1 cellular context compared by ENCODE assay signal in the genomic region with DNA sequence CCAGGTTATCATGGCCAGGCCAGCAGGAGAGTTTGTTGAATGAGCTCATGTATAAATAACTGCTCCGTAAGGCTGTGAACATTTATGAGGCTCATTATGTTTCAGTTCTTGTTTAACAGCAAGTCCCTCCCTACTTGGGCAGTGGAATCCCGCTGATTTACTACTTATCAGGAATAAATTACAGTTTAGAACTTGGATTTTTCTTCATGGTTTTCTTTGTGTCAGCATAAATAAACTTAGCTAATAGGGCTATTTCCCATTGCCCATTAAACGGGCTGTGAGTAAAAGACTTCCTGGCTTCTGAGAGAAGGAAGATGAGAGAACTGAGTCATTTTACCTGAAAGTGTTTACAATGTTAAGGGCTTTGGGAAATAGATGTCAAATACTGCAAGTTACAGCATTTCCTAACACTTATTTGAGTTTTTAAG.
TF ChIP-seq lines count a peak whose summit lies in the region.

No MANE protein-coding gene starts in this region.

TF ChIP-seq in HEK293, 187 proteins besides CTCF, POLR2A, EP300 and RAD21 (continued from another document and continues in another):
- TF ChIP-seq, protein P1, sequence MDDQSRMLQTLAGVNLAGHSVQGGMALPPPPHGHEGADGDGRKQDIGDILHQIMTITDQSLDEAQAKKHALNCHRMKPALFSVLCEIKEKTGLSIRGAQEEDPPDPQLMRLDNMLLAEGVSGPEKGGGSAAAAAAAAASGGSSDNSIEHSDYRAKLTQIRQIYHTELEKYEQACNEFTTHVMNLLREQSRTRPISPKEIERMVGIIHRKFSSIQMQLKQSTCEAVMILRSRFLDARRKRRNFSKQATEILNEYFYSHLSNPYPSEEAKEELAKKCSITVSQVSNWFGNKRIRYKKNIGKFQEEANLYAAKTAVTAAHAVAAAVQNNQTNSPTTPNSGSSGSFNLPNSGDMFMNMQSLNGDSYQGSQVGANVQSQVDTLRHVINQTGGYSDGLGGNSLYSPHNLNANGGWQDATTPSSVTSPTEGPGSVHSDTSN (CRISPR knock-in tag; IDR thresholded peaks at IDR 0.05) = no peak
- TF ChIP-seq ZNF777 (tag by site-specific recombination; IDR thresholded peaks at IDR 0.05; ENCODE audit: borderline replicate concordance) = no peak
- TF ChIP-seq ZNF658 (tag by site-specific recombination; IDR thresholded peaks at IDR 0.05) = no peak
- no peak for TF ChIP-seq HOXA7 (CRISPR knock-in tag; IDR thresholded peaks at IDR 0.05; ENCODE audit: borderline replicate concordance)
- TF ChIP-seq, protein P2, sequence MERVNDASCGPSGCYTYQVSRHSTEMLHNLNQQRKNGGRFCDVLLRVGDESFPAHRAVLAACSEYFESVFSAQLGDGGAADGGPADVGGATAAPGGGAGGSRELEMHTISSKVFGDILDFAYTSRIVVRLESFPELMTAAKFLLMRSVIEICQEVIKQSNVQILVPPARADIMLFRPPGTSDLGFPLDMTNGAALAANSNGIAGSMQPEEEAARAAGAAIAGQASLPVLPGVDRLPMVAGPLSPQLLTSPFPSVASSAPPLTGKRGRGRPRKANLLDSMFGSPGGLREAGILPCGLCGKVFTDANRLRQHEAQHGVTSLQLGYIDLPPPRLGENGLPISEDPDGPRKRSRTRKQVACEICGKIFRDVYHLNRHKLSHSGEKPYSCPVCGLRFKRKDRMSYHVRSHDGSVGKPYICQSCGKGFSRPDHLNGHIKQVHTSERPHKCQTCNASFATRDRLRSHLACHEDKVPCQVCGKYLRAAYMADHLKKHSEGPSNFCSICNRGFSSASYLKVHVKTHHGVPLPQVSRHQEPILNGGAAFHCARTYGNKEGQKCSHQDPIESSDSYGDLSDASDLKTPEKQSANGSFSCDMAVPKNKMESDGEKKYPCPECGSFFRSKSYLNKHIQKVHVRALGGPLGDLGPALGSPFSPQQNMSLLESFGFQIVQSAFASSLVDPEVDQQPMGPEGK (tag by site-specific recombination; IDR thresholded peaks at IDR 0.05) = peak; percentile 47; the same call in 1 of the 2 replicates
- no peak for TF ChIP-seq ZNF768 (tag by site-specific recombination; IDR thresholded peaks at IDR 0.05)
- TF ChIP-seq ZNF600 (tag by site-specific recombination; IDR thresholded peaks at IDR 0.05) = no peak
- TF ChIP-seq KLF8 (tag by site-specific recombination; IDR thresholded peaks at IDR 0.05) = peak; percentile 58
- TF ChIP-seq MYNN (tag by site-specific recombination; IDR thresholded peaks at IDR 0.05; ENCODE audit: borderline replicate concordance) = no peak
- TF ChIP-seq HOXD13 (CRISPR knock-in tag; IDR thresholded peaks at IDR 0.05; ENCODE audit: borderline replicate concordance) = peak; percentile 96
- no peak for TF ChIP-seq ZBTB7A (tag by site-specific recombination; IDR thresholded peaks at IDR 0.05; ENCODE audit: low read depth)
- TF ChIP-seq ZNF174 (tag by site-specific recombination; IDR thresholded peaks at IDR 0.05) = no peak
- TF ChIP-seq ZNF175 (tag by site-specific recombination; IDR thresholded peaks at IDR 0.05) = no peak
- peak; percentile 68; the same call in 1 of the 2 replicates for TF ChIP-seq TRIM28 (IDR thresholded peaks at IDR 0.05; ENCODE audit: borderline replicate concordance, low read length)
- TF ChIP-seq ZNF629 (tag by site-specific recombination; IDR thresholded peaks at IDR 0.05) = peak; percentile 81
- TF ChIP-seq ZNF324 (tag by site-specific recombination; IDR thresholded peaks at IDR 0.05) = no peak; the same call in 1 of the 2 replicates
- TF ChIP-seq, protein P3, sequence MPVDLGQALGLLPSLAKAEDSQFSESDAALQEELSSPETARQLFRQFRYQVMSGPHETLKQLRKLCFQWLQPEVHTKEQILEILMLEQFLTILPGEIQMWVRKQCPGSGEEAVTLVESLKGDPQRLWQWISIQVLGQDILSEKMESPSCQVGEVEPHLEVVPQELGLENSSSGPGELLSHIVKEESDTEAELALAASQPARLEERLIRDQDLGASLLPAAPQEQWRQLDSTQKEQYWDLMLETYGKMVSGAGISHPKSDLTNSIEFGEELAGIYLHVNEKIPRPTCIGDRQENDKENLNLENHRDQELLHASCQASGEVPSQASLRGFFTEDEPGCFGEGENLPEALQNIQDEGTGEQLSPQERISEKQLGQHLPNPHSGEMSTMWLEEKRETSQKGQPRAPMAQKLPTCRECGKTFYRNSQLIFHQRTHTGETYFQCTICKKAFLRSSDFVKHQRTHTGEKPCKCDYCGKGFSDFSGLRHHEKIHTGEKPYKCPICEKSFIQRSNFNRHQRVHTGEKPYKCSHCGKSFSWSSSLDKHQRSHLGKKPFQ (tag by site-specific recombination; IDR thresholded peaks at IDR 0.05) = peak; percentile 67; the same call in 1 of the 2 replicates
- TF ChIP-seq, protein P4, sequence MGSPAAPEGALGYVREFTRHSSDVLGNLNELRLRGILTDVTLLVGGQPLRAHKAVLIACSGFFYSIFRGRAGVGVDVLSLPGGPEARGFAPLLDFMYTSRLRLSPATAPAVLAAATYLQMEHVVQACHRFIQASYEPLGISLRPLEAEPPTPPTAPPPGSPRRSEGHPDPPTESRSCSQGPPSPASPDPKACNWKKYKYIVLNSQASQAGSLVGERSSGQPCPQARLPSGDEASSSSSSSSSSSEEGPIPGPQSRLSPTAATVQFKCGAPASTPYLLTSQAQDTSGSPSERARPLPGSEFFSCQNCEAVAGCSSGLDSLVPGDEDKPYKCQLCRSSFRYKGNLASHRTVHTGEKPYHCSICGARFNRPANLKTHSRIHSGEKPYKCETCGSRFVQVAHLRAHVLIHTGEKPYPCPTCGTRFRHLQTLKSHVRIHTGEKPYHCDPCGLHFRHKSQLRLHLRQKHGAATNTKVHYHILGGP (tag by site-specific recombination; IDR thresholded peaks at IDR 0.05) = peak; percentile 58; the same call in 1 of the 2 replicates
- peak; percentile 35; the same call in 1 of the 2 replicates for TF ChIP-seq ZNF423 (tag by site-specific recombination; IDR thresholded peaks at IDR 0.05)
- no peak for TF ChIP-seq ZNF707 (tag by site-specific recombination; IDR thresholded peaks at IDR 0.05)
- TF ChIP-seq, protein P5, sequence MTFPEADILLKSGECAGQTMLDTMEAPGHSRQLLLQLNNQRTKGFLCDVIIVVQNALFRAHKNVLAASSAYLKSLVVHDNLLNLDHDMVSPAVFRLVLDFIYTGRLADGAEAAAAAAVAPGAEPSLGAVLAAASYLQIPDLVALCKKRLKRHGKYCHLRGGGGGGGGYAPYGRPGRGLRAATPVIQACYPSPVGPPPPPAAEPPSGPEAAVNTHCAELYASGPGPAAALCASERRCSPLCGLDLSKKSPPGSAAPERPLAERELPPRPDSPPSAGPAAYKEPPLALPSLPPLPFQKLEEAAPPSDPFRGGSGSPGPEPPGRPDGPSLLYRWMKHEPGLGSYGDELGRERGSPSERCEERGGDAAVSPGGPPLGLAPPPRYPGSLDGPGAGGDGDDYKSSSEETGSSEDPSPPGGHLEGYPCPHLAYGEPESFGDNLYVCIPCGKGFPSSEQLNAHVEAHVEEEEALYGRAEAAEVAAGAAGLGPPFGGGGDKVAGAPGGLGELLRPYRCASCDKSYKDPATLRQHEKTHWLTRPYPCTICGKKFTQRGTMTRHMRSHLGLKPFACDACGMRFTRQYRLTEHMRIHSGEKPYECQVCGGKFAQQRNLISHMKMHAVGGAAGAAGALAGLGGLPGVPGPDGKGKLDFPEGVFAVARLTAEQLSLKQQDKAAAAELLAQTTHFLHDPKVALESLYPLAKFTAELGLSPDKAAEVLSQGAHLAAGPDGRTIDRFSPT (tag by site-specific recombination; IDR thresholded peaks at IDR 0.05) = peak; percentile 88
- no peak for TF ChIP-seq ZNF157 (tag by site-specific recombination; IDR thresholded peaks at IDR 0.05)
- TF ChIP-seq, protein P6, sequence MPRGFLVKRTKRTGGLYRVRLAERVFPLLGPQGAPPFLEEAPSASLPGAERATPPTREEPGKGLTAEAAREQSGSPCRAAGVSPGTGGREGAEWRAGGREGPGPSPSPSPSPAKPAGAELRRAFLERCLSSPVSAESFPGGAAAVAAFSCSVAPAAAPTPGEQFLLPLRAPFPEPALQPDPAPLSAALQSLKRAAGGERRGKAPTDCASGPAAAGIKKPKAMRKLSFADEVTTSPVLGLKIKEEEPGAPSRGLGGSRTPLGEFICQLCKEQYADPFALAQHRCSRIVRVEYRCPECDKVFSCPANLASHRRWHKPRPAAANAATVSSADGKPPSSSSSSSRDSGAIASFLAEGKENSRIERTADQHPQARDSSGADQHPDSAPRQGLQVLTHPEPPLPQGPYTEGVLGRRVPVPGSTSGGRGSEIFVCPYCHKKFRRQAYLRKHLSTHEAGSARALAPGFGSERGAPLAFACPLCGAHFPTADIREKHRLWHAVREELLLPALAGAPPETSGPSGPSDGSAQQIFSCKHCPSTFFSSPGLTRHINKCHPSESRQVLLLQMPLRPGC (tag by site-specific recombination; IDR thresholded peaks at IDR 0.05) = peak; percentile 88
- TF ChIP-seq ZNF843 (tag by site-specific recombination; IDR thresholded peaks at IDR 0.05) = peak; percentile 98
- peak; percentile 35; the same call in 1 of the 2 replicates for TF ChIP-seq ZFP3 (tag by site-specific recombination; IDR thresholded peaks at IDR 0.05; ENCODE audit: low read depth)
- peak; percentile 25; the same call in 1 of the 2 replicates for TF ChIP-seq ZNF341 (tag by site-specific recombination; IDR thresholded peaks at IDR 0.05; ENCODE audit: low read depth)
- TF ChIP-seq RBAK (tag by site-specific recombination; IDR thresholded peaks at IDR 0.05) = no peak
- no peak for TF ChIP-seq ZFHX2 (tag by site-specific recombination; conservative IDR thresholded peaks at IDR 0.05)
- TF ChIP-seq ZNF426 (tag by site-specific recombination; IDR thresholded peaks at IDR 0.05) = no peak
- TF ChIP-seq ZNF10 (tag by site-specific recombination; IDR thresholded peaks at IDR 0.05) = peak; percentile 71; the same call in 1 of the 2 replicates
- peak; percentile 94 for TF ChIP-seq OVOL3 (tag by site-specific recombination; IDR thresholded peaks at IDR 0.05)
- TF ChIP-seq ZNF266 (tag by site-specific recombination; IDR thresholded peaks at IDR 0.05; ENCODE audit: low read depth) = no peak; the same call in 1 of the 2 replicates
- TF ChIP-seq ZNF529 (tag by site-specific recombination; IDR thresholded peaks at IDR 0.05; ENCODE audit: insufficient replicate concordance) = no peak
- TF ChIP-seq ZSCAN16 (tag by site-specific recombination; IDR thresholded peaks at IDR 0.05) = peak; percentile 66; the same call in 1 of the 2 replicates
- TF ChIP-seq, protein P7, sequence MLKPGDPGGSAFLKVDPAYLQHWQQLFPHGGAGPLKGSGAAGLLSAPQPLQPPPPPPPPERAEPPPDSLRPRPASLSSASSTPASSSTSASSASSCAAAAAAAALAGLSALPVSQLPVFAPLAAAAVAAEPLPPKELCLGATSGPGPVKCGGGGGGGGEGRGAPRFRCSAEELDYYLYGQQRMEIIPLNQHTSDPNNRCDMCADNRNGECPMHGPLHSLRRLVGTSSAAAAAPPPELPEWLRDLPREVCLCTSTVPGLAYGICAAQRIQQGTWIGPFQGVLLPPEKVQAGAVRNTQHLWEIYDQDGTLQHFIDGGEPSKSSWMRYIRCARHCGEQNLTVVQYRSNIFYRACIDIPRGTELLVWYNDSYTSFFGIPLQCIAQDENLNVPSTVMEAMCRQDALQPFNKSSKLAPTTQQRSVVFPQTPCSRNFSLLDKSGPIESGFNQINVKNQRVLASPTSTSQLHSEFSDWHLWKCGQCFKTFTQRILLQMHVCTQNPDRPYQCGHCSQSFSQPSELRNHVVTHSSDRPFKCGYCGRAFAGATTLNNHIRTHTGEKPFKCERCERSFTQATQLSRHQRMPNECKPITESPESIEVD (tag by site-specific recombination; IDR thresholded peaks at IDR 0.05) = peak; percentile 100
- no peak; the same call in 1 of the 2 replicates for TF ChIP-seq ZNF404 (tag by site-specific recombination; IDR thresholded peaks at IDR 0.05)
- peak; percentile 45 for TF ChIP-seq ZNF366 (tag by site-specific recombination; conservative IDR thresholded peaks at IDR 0.05)
- TF ChIP-seq, protein P8, sequence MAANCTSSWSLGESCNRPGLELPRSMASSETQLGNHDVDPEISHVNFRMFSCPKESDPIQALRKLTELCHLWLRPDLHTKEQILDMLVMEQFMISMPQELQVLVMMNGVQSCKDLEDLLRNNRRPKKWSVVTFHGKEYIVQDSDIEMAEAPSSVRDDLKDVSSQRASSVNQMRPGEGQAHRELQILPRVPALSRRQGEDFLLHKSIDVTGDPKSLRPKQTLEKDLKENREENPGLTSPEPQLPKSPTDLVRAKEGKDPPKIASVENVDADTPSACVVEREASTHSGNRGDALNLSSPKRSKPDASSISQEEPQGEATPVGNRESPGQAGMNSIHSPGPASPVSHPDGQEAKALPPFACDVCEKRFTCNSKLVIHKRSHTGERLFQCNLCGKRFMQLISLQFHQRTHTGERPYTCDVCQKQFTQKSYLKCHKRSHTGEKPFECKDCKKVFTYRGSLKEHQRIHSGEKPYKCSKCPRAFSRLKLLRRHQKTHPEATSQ (tag by site-specific recombination; IDR thresholded peaks at IDR 0.05) = no peak
- TF ChIP-seq KLF16 (tag by site-specific recombination; IDR thresholded peaks at IDR 0.05) = no peak
- TF ChIP-seq ZNF623 (tag by site-specific recombination; IDR thresholded peaks at IDR 0.05) = no peak
- no peak for TF ChIP-seq ZNF544 (tag by site-specific recombination; IDR thresholded peaks at IDR 0.05)
- TF ChIP-seq EGR2 (tag by site-specific recombination; IDR thresholded peaks at IDR 0.05; ENCODE audit: low read depth) = no peak
- peak; percentile 88 for TF ChIP-seq ZIC2 (tag by site-specific recombination; IDR thresholded peaks at IDR 0.05)
- peak; percentile 96 for TF ChIP-seq IKZF3 (tag by site-specific recombination; IDR thresholded peaks at IDR 0.05)
- TF ChIP-seq SALL2 (tag by site-specific recombination; IDR thresholded peaks at IDR 0.05; ENCODE audit: borderline replicate concordance) = no peak
- no peak for TF ChIP-seq ZNF37A (tag by site-specific recombination; IDR thresholded peaks at IDR 0.05)
- no peak for TF ChIP-seq ZNF121 (tag by site-specific recombination; IDR thresholded peaks at IDR 0.05)
- TF ChIP-seq ZNF354C (tag by site-specific recombination; IDR thresholded peaks at IDR 0.05; ENCODE audit: borderline replicate concordance, low read depth) = 0 out of 2 replicates have a peak, but pooled peaks have one; percentile 5
- TF ChIP-seq ZNF274 (IDR thresholded peaks at IDR 0.05; ENCODE audit: low read length) = no peak
- no peak for TF ChIP-seq ZNF274 (tag by site-specific recombination; IDR thresholded peaks at IDR 0.05; ENCODE audit: borderline replicate concordance)
- TF ChIP-seq, protein P9, sequence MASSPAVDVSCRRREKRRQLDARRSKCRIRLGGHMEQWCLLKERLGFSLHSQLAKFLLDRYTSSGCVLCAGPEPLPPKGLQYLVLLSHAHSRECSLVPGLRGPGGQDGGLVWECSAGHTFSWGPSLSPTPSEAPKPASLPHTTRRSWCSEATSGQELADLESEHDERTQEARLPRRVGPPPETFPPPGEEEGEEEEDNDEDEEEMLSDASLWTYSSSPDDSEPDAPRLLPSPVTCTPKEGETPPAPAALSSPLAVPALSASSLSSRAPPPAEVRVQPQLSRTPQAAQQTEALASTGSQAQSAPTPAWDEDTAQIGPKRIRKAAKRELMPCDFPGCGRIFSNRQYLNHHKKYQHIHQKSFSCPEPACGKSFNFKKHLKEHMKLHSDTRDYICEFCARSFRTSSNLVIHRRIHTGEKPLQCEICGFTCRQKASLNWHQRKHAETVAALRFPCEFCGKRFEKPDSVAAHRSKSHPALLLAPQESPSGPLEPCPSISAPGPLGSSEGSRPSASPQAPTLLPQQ (tag by site-specific recombination; IDR thresholded peaks at IDR 0.05) = peak; percentile 89
- TF ChIP-seq ZNF302 (tag by site-specific recombination; IDR thresholded peaks at IDR 0.05; ENCODE audit: low read depth) = no peak
- TF ChIP-seq SP3 (tag by site-specific recombination; IDR thresholded peaks at IDR 0.05) = no peak
